8 cellular contexts compared by ENCODE assay signal in the genomic region with DNA sequence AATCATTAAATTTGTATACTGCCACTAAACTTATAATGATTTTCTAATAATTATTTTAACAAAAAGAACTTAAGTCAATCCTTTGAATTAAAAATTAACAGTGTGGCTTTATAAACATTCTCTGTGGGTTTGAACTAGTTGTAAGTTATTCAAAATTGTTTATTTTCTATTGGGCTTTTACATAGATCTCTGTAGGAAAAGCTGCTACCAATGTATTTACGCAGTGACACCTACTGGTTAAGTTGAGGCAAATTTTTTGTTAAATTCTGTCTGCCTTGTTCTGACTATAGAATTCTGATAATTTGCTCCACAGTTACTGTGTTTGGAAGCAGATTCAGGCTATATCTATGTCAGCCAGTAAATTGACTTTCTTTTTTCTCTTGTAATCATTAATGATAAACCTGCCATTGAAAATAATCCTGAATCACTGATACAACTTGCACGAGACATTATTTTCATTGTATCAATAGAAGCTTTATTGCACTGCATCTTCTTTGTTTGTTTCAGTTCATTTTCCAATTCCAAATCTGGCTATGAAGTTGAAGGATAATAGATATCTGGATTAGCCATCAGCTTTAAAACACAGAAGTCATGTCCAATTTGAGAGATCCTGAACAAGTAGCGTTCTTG.
A peak's percentile ranks its signal among the peaks of the same experiment; 100 is the strongest.
DNase-seq lines count a peak whose midpoint lies in the region; ATAC-seq and TF ChIP-seq lines count a peak whose summit lies in the region.

No MANE protein-coding gene starts in this region.

- peak; percentile 67 for TF ChIP-seq CTCF in DOHH2 (IDR thresholded peaks at IDR 0.05; ENCODE audit: low read depth, low read length, poor library complexity, severe bottlenecking)

- H3K36me3 ChIP-seq in DOHH2 (ENCODE audit: control insufficient read depth, low read length) = no peaks in the 10 kb centered on the region

- no peaks in the 10 kb centered on the region for H3K9me2 ChIP-seq in DOHH2 (replicated peaks; ENCODE audit: control insufficient read depth, low read length)

- no peak overlapping the region for H3K27ac ChIP-seq in DOHH2 (ENCODE audit: low read depth, low read length)

- no peaks in the 10 kb centered on the region for H3K79me2 ChIP-seq in DOHH2 (ENCODE audit: control insufficient read depth, low read length)

- peaks cover 9% of the 10 kb centered on the region for H3K27me3 Mint-ChIP-seq in activated naive CD4-positive, alpha-beta T cell treated with anti-CD3 and anti-CD28 coated beads, Interleukin-2, amount 10 ng/mL, durations not matched to agents 7 days and 5 days

- no peak overlapping the region for H3K27ac Mint-ChIP-seq in activated naive CD4-positive, alpha-beta T cell treated with anti-CD3 and anti-CD28 coated beads, Interleukin-2, amount 10 ng/mL, durations not matched to agents 7 days and 5 days

- no peak overlapping the region for H3K4me3 Mint-ChIP-seq in activated naive CD4-positive, alpha-beta T cell treated with anti-CD3 and anti-CD28 coated beads, Interleukin-2, amount 10 ng/mL, durations not matched to agents 7 days and 5 days

- H3K4me1 ChIP-seq in DOHH2 (ENCODE audit: control insufficient read depth, low read length) = peaks cover 17% of the 10 kb centered on the region

- peak; percentile 45 for DNase-seq in HuH-7 (ENCODE audit: low spot score)
- DNase-seq in SKM-1 treated with dmso at 0.1 percent for 144 hours (lab: John Stamatoyannopoulos, UW; ENCODE audit: unreplicated experiment) = peak; percentile 40
- peak; percentile 37 for DNase-seq in foreskin melanocyte
- DNase-seq in stromal cell of bone marrow (ENCODE audit: low read depth) = peak; percentile 28
- no peak for DNase-seq in stimulated activated CD4-positive, alpha-beta T cell treated with anti-CD3 and anti-CD28 coated beads, Interleukin-12 subunit alpha, Interleukin-12 subunit beta, amount 100 ng/mL, for 4 hours
- no peak for DNase-seq in activated naive CD4-positive, alpha-beta T cell treated with anti-CD3 and anti-CD28 coated beads, Interleukin-2, amount 10 ng/mL, durations not matched to agents 7 days and 5 days

- peaks cover 1% of the 10 kb centered on the region for H3K9me3 Mint-ChIP-seq in activated naive CD4-positive, alpha-beta T cell treated with anti-CD3 and anti-CD28 coated beads, Interleukin-2, amount 10 ng/mL, durations not matched to agents 7 days and 5 days

- H3K4me2 ChIP-seq in DOHH2 (ENCODE audit: low read length) = no peak overlapping the region

- no peak for ATAC-seq in GM19452 (IDR thresholded peaks at IDR 0.05; ENCODE audit: unreplicated experiment)

- no peaks in the 10 kb centered on the region for H3K27me3 ChIP-seq in DOHH2 (ENCODE audit: control insufficient read depth, low read length)

- CTCF ChIA-PET in activated naive CD4-positive, alpha-beta T cell treated with anti-CD3 and anti-CD28 coated beads, Interleukin-2, amount 10 ng/mL, durations not matched to agents 7 days and 5 days (lab: Charles Lee) = interaction anchor here (0.7 to 4.0 kb wide), 14 partner anchors 11 to 279 kb away, joined by 3 to 39 read pairs (median 4); no protein-coding TSS in a partner anchor

- no peaks in the 10 kb centered on the region for H3F3A ChIP-seq in DOHH2 (ENCODE audit: control insufficient read depth, insufficient read depth)

- 0 out of 2 replicates have a peak, but pooled peaks cover 1% of the 10 kb centered on the region for H3K9me3 ChIP-seq in DOHH2 (ENCODE audit: control insufficient read depth, insufficient read depth, low read length)

- peaks cover 3% of the 10 kb centered on the region for H3K36me3 Mint-ChIP-seq in activated naive CD4-positive, alpha-beta T cell treated with anti-CD3 and anti-CD28 coated beads, Interleukin-2, amount 10 ng/mL, durations not matched to agents 7 days and 5 days

- H3K4me3 ChIP-seq in DOHH2 (ENCODE audit: low read length) = no peak overlapping the region

- no peaks in the 10 kb centered on the region for H4K20me1 ChIP-seq in DOHH2 (ENCODE audit: control insufficient read depth, insufficient read depth, low read depth, low read length)

- H3K4me1 Mint-ChIP-seq in activated naive CD4-positive, alpha-beta T cell treated with anti-CD3 and anti-CD28 coated beads, Interleukin-2, amount 10 ng/mL, durations not matched to agents 7 days and 5 days = peaks cover 36% of the 10 kb centered on the region

Comparison
In these comparisons a context has a peak if more than half of its experiments do, and no peak if none do; other contexts are left out.
1. DNase-seq: peak in HuH-7 (single experiment), SKM-1 treated with dmso at 0.1 percent for 144 hours (single experiment), foreskin melanocyte (single experiment) and stromal cell of bone marrow (single experiment); none in stimulated activated CD4-positive, alpha-beta T cell treated with anti-CD3 and anti-CD28 coated beads, Interleukin-12 subunit alpha, Interleukin-12 subunit beta, amount 100 ng/mL, for 4 hours (single experiment) and activated naive CD4-positive, alpha-beta T cell treated with anti-CD3 and anti-CD28 coated beads, Interleukin-2, amount 10 ng/mL, durations not matched to agents 7 days and 5 days (single experiment).